ENCODE assay signal across 37 cellular contexts in genomic region chr20:36796868-36797267, GRCh38.
"Had no signal": no experiment of that assay in that cellular context is flagged by ENCODE, and none has a peak within 500 bp of the region (broad histone marks: within the 10 kb centered on the region; RNA-seq: fewer than 3 reads in every experiment).

No MANE protein-coding gene starts in this region.

- H3K4me3 ChIP-seq: adrenal gland, body of pancreas, breast epithelium had no signal

- H3K9me3 ChIP-seq: adrenal gland, body of pancreas, breast epithelium had no signal

- H3K27ac Mint-ChIP-seq: activated CD4-positive, alpha-beta memory T cell treated with anti-CD3 and anti-CD28 coated beads, Interleukin-2, amount 10 ng/mL, durations not matched to agents 7 days and 5 days; activated CD4-positive, alpha-beta T cell treated with anti-CD3 and anti-CD28 coated beads for 36 hours; activated CD4-positive, alpha-beta T cell treated with anti-CD3 and anti-CD28 coated beads, Interleukin-2, amount 10 ng/mL, durations not matched to agents 7 days and 5 days; activated CD8-positive, alpha-beta memory T cell treated with anti-CD3 and anti-CD28 coated beads, Interleukin-2, amount 10 ng/mL, durations not matched to agents 7 days and 5 days; activated CD8-positive, alpha-beta T cell treated with anti-CD3 and anti-CD28 coated beads, Interleukin-2, amount 10 ng/mL, durations not matched to agents 7 days and 5 days; activated naive CD4-positive, alpha-beta T cell treated with anti-CD3 and anti-CD28 coated beads, Interleukin-2, amount 10 ng/mL, durations not matched to agents 7 days and 5 days; activated naive CD4-positive, alpha-beta T cell treated with anti-CD3 and anti-CD28 coated beads, Interleukin-2, amount 50 U/mL, for 24 hours; activated naive CD8-positive, alpha-beta T cell; activated naive CD8-positive, alpha-beta T cell treated with anti-CD3 and anti-CD28 coated beads, Interleukin-2, amount 10 ng/mL, durations not matched to agents 7 days and 5 days; activated T-cell treated with anti-CD3 and anti-CD28 coated beads, Interleukin-2, amount 50 U/mL, for 24 hours; activated T-helper 2 cell treated with anti-CD3 and anti-CD28 coated beads, Interferon-gamma antibody, Interleukin-2, Interleukin-4, amounts not matched to agents 10 μg/mL and 5 μg/mL and 100 μg/mL, durations not matched to agents 14 hours and 24 hours and 36 hours; T-helper 1 cell treated with Interleukin-12 subunit alpha and Interleukin-12 subunit beta and Interleukin-4 antibody, amounts not matched to agents 30 μg/mL and 1 μg/mL, for 36 hours; T-helper 2 cell treated with Interferon-gamma antibody and Interleukin-4, amounts not matched to agents 5 μg/mL and 100 μg/mL, for 36 hours; WTC11 had no signal

- H3K27me3 Mint-ChIP-seq: activated CD4-positive, alpha-beta memory T cell treated with anti-CD3 and anti-CD28 coated beads, Interleukin-2, amount 10 ng/mL, durations not matched to agents 7 days and 5 days; activated CD4-positive, alpha-beta T cell treated with anti-CD3 and anti-CD28 coated beads for 36 hours; activated CD4-positive, alpha-beta T cell treated with anti-CD3 and anti-CD28 coated beads, Interleukin-2, amount 10 ng/mL, durations not matched to agents 7 days and 5 days; activated CD8-positive, alpha-beta memory T cell treated with anti-CD3 and anti-CD28 coated beads, Interleukin-2, amount 10 ng/mL, durations not matched to agents 7 days and 5 days; activated naive CD4-positive, alpha-beta T cell treated with anti-CD3 and anti-CD28 coated beads, Interleukin-2, amount 50 U/mL, for 24 hours; activated naive CD8-positive, alpha-beta T cell; activated naive CD8-positive, alpha-beta T cell treated with anti-CD3 and anti-CD28 coated beads, Interleukin-2, amount 10 ng/mL, durations not matched to agents 7 days and 5 days; activated T-cell treated with anti-CD3 and anti-CD28 coated beads, Interleukin-2, amount 50 U/mL, for 24 hours had no signal

- FAIRE-seq: astrocyte had no signal

- H3K4me1 Mint-ChIP-seq: activated CD4-positive, alpha-beta memory T cell treated with anti-CD3 and anti-CD28 coated beads, Interleukin-2, amount 10 ng/mL, durations not matched to agents 7 days and 5 days; activated CD4-positive, alpha-beta T cell treated with anti-CD3 and anti-CD28 coated beads for 36 hours; activated CD4-positive, alpha-beta T cell treated with anti-CD3 and anti-CD28 coated beads, Interleukin-2, amount 10 ng/mL, durations not matched to agents 7 days and 5 days; activated CD8-positive, alpha-beta memory T cell treated with anti-CD3 and anti-CD28 coated beads, Interleukin-2, amount 10 ng/mL, durations not matched to agents 7 days and 5 days; activated naive CD4-positive, alpha-beta T cell treated with anti-CD3 and anti-CD28 coated beads, Interleukin-2, amount 10 ng/mL, durations not matched to agents 7 days and 5 days; activated naive CD4-positive, alpha-beta T cell treated with anti-CD3 and anti-CD28 coated beads, Interleukin-2, amount 50 U/mL, for 24 hours; activated naive CD8-positive, alpha-beta T cell treated with anti-CD3 and anti-CD28 coated beads, Interleukin-2, amount 10 ng/mL, durations not matched to agents 7 days and 5 days; WTC11 had no signal

- H3K27ac ChIP-seq: body of pancreas, brain microvascular endothelial cell, breast epithelium, WERI-Rb-1 had no signal

- H3K9me3 Mint-ChIP-seq: activated CD4-positive, alpha-beta memory T cell treated with anti-CD3 and anti-CD28 coated beads, Interleukin-2, amount 10 ng/mL, durations not matched to agents 7 days and 5 days; activated CD4-positive, alpha-beta T cell treated with anti-CD3 and anti-CD28 coated beads, Interleukin-2, amount 10 ng/mL, durations not matched to agents 7 days and 5 days; activated naive CD4-positive, alpha-beta T cell treated with anti-CD3 and anti-CD28 coated beads, Interleukin-2, amount 10 ng/mL, durations not matched to agents 7 days and 5 days; activated naive CD4-positive, alpha-beta T cell treated with anti-CD3 and anti-CD28 coated beads, Interleukin-2, amount 50 U/mL, for 24 hours; activated naive CD8-positive, alpha-beta T cell treated with anti-CD3 and anti-CD28 coated beads, Interleukin-2, amount 10 ng/mL, durations not matched to agents 7 days and 5 days; activated T-cell treated with anti-CD3 and anti-CD28 coated beads, Interleukin-2, amount 50 U/mL, for 24 hours; activated T-helper 2 cell treated with anti-CD3 and anti-CD28 coated beads, Interferon-gamma antibody, Interleukin-2, Interleukin-4, amounts not matched to agents 10 μg/mL and 5 μg/mL and 100 μg/mL, durations not matched to agents 14 hours and 24 hours and 36 hours; T-helper 1 cell treated with Interleukin-12 subunit alpha and Interleukin-12 subunit beta and Interleukin-4 antibody, amounts not matched to agents 30 μg/mL and 1 μg/mL, for 36 hours; T-helper 2 cell treated with Interferon-gamma antibody and Interleukin-4, amounts not matched to agents 5 μg/mL and 100 μg/mL, for 36 hours; WTC11 had no signal

- DNase-seq: activated CD4-positive, alpha-beta memory T cell treated with anti-CD3 and anti-CD28 coated beads, Interleukin-2, amount 10 ng/mL, durations not matched to agents 7 days and 5 days; activated CD4-positive, alpha-beta T cell treated with anti-CD3 and anti-CD28 coated beads for 1 hour; activated CD4-positive, alpha-beta T cell treated with anti-CD3 and anti-CD28 coated beads for 36 hours; activated CD4-positive, alpha-beta T cell treated with anti-CD3 and anti-CD28 coated beads for 48 hours; activated CD4-positive, alpha-beta T cell treated with anti-CD3 and anti-CD28 coated beads, Interleukin-2, amount 10 ng/mL, durations not matched to agents 7 days and 5 days; activated CD4-positive, alpha-beta T cell treated with anti-CD3 and anti-CD28 coated beads, Interleukin-2, amount 50 U/mL, for 48 hours; activated CD4-positive, CD25-positive, alpha-beta regulatory T cell; activated CD8-positive, alpha-beta memory T cell treated with anti-CD3 and anti-CD28 coated beads for 24 hours; activated CD8-positive, alpha-beta memory T cell treated with anti-CD3 and anti-CD28 coated beads, Interleukin-2, amount 10 ng/mL, durations not matched to agents 7 days and 5 days; activated CD8-positive, alpha-beta memory T cell treated with anti-CD3 and anti-CD28 coated beads, Interleukin-2, amount 50 U/mL, for 48 hours; activated CD8-positive, alpha-beta T cell treated with anti-CD3 and anti-CD28 coated beads, Interleukin-2, amount 10 ng/mL, durations not matched to agents 7 days and 5 days; activated effector memory CD4-positive, alpha-beta T cell treated with Interleukin-2 at 50 U/mL for 16 hours; activated gamma-delta T cell; activated naive CD4-positive, alpha-beta T cell treated with anti-CD3 and anti-CD28 coated beads, Interleukin-2, amount 10 ng/mL, durations not matched to agents 7 days and 5 days; activated naive CD4-positive, alpha-beta T cell treated with Interleukin-2 at 50 U/mL for 16 hours; activated naive CD8-positive, alpha-beta T cell treated with anti-CD3 and anti-CD28 coated beads, Interleukin-2, amount 10 ng/mL, durations not matched to agents 7 days and 5 days; activated T-cell treated with anti-CD3 and anti-CD28 coated beads, Interleukin-2, amount 50 U/mL, for 24 hours; activated T-cell treated with anti-CD3 and anti-CD28 coated beads, Interleukin-2, amount 50 U/mL, for 48 hours; amniotic stem cell; aorta; body of pancreas; brain microvascular endothelial cell; central memory CD4-positive, alpha-beta T cell; T-helper 1 cell; T-helper 2 cell; T-helper 9 cell; WERI-Rb-1 had no signal

- H3K4me3 Mint-ChIP-seq: activated CD4-positive, alpha-beta memory T cell treated with anti-CD3 and anti-CD28 coated beads, Interleukin-2, amount 10 ng/mL, durations not matched to agents 7 days and 5 days; activated CD4-positive, alpha-beta T cell treated with anti-CD3 and anti-CD28 coated beads for 36 hours; activated CD4-positive, alpha-beta T cell treated with anti-CD3 and anti-CD28 coated beads, Interleukin-2, amount 10 ng/mL, durations not matched to agents 7 days and 5 days; activated CD8-positive, alpha-beta memory T cell treated with anti-CD3 and anti-CD28 coated beads, Interleukin-2, amount 10 ng/mL, durations not matched to agents 7 days and 5 days; activated CD8-positive, alpha-beta T cell treated with anti-CD3 and anti-CD28 coated beads, Interleukin-2, amount 10 ng/mL, durations not matched to agents 7 days and 5 days; activated naive CD4-positive, alpha-beta T cell treated with anti-CD3 and anti-CD28 coated beads, Interleukin-2, amount 10 ng/mL, durations not matched to agents 7 days and 5 days; activated naive CD4-positive, alpha-beta T cell treated with anti-CD3 and anti-CD28 coated beads, Interleukin-2, amount 50 U/mL, for 24 hours; activated naive CD8-positive, alpha-beta T cell; activated naive CD8-positive, alpha-beta T cell treated with anti-CD3 and anti-CD28 coated beads, Interleukin-2, amount 10 ng/mL, durations not matched to agents 7 days and 5 days; activated T-cell treated with anti-CD3 and anti-CD28 coated beads, Interleukin-2, amount 50 U/mL, for 24 hours; T-helper 1 cell treated with Interleukin-12 subunit alpha and Interleukin-12 subunit beta and Interleukin-4 antibody, amounts not matched to agents 30 μg/mL and 1 μg/mL, for 36 hours; T-helper 2 cell treated with Interferon-gamma antibody and Interleukin-4, amounts not matched to agents 5 μg/mL and 100 μg/mL, for 36 hours; WTC11 had no signal

- H3K27me3 ChIP-seq: adrenal gland, body of pancreas, brain microvascular endothelial cell, breast epithelium had no signal

- H3K36me3 Mint-ChIP-seq: activated CD8-positive, alpha-beta memory T cell treated with anti-CD3 and anti-CD28 coated beads, Interleukin-2, amount 10 ng/mL, durations not matched to agents 7 days and 5 days; activated naive CD4-positive, alpha-beta T cell treated with anti-CD3 and anti-CD28 coated beads, Interleukin-2, amount 10 ng/mL, durations not matched to agents 7 days and 5 days; activated naive CD4-positive, alpha-beta T cell treated with anti-CD3 and anti-CD28 coated beads, Interleukin-2, amount 50 U/mL, for 24 hours; activated naive CD8-positive, alpha-beta T cell had no signal

- ATAC-seq: activated CD4-positive, alpha-beta T cell treated with anti-CD3 and anti-CD28 coated beads for 36 hours; activated CD4-positive, CD25-positive, alpha-beta regulatory T cell treated with anti-CD3 and anti-CD28 coated beads, Interleukin-2, amount 50 U/mL, for 24 hours; activated CD8-positive, alpha-beta memory T cell treated with anti-CD3 and anti-CD28 coated beads, Interleukin-2, amount 10 ng/mL, durations not matched to agents 7 days and 5 days; activated CD8-positive, alpha-beta T cell treated with anti-CD3 and anti-CD28 coated beads, Interleukin-2, amount 10 ng/mL, durations not matched to agents 7 days and 5 days; body of pancreas; WTC11 had no signal

- H3K4me1 ChIP-seq: body of pancreas, breast epithelium had no signal
